In genomic region chr12:118025168-118025567, GRCh38 we compare ENCODE assay signal across 26 cellular contexts. TPM values are rescaled to one million over a fixed set of nuclear protein-coding genes. Genes with fewer than 3 reads are reported as not detected.
DNase-seq lines count a peak whose midpoint lies in the region; ATAC-seq lines count a peak whose summit lies in the region.
"Had no signal": no experiment of that assay in that cellular context is flagged by ENCODE, and none has a peak within 500 bp of the region (broad histone marks: within the 10 kb centered on the region; RNA-seq: fewer than 3 reads in every experiment).

No MANE protein-coding gene starts in this region.

- H3K27ac ChIP-seq in GM23248, result no peak overlapping the region
- H3K27ac ChIP-seq: A549, C4-2B, SJSA1 had no signal

- H3F3A ChIP-seq in GM23248 (ENCODE audit: insufficient read depth), result peaks cover 14% of the 10 kb centered on the region

- H3K4me1 ChIP-seq in GM23248 (ENCODE audit: insufficient read depth), result no peaks in the 10 kb centered on the region
- H3K4me1 ChIP-seq: A549, SJSA1 had no signal

- H3K4me3 ChIP-seq in GM23248, result no peak overlapping the region
- H3K4me3 ChIP-seq: A549, SJSA1 had no signal

- no peaks in the 10 kb centered on the region for H3K79me2 ChIP-seq in GM23248 (ENCODE audit: insufficient read depth)

- 74 to 78% methylated on average over 4 of the region's 4 CpGs for WGBS in GM23248 (ENCODE audit: low coverage in 1 of 2, low lambda C conversion rate in 2 of 2, missing lambda C conversion rate in 2 of 2), 2 experiments

- no peaks in the 10 kb centered on the region for H4K20me1 ChIP-seq in GM23248 (ENCODE audit: insufficient read depth)

- DNase-seq in Ammon's horn (ENCODE audit: low spot score), result peak; percentile 46
- DNase-seq in GM23248, result peak; percentile 22
- DNase-seq in inferior parietal cortex (ENCODE audit: extremely low spot score), result peak; percentile 57
- peak; percentile 25 for DNase-seq in pons (ENCODE audit: low spot score)
- no peak for DNase-seq in C1 segment of cervical spinal cord (lab: John Stamatoyannopoulos, UW)
- DNase-seq: AML-193; CD8-positive, alpha-beta T cell; DMS153; DND-41; H7; KBM-7; MV-4-11; NCI-H1105; NCI-H146; NCI-H1930; NCI-H2107; NCI-H526; NCI-H82; Right ventricle myocardium superior; RPMI8226 had no signal

- no peaks in the 10 kb centered on the region for H3K9me3 ChIP-seq in GM23248 (ENCODE audit: low read depth)
- H3K9me3 ChIP-seq: A549, SJSA1 had no signal

- peaks cover 9% of the 10 kb centered on the region; the same call in 1 of the 2 replicates for H3K36me3 ChIP-seq in GM23248 (ENCODE audit: low read depth)

- H3K27me3 ChIP-seq in GM23248 (replicated peaks; ENCODE audit: insufficient read depth), result no peaks in the 10 kb centered on the region
- H3K27me3 ChIP-seq: SJSA1 had no signal

- H3K9me2 ChIP-seq in GM23248 (ENCODE audit: insufficient read depth), result no peaks in the 10 kb centered on the region

- in situ Hi-C loops in GM23248 (cut with MboI), result loop anchor here (10.0 kb wide), 1 partner anchor 150 kb away; no protein-coding TSS in a partner anchor

- no peak overlapping the region for H3K4me2 ChIP-seq in GM23248 (ENCODE audit: unreplicated experiment)
- H3K4me2 ChIP-seq: A549 had no signal

- no peak overlapping the region for H3K9ac ChIP-seq in GM23248

- ATAC-seq in GM19397 (IDR thresholded peaks at IDR 0.05; ENCODE audit: unreplicated experiment) (no peak), HG02981 (IDR thresholded peaks at IDR 0.05; ENCODE audit: unreplicated experiment) (no peak)
- ATAC-seq: A549; CD8-positive, alpha-beta T cell had no signal

- no peak overlapping the region for H2AFZ ChIP-seq in GM23248

RNA-seq across cellular contexts. Expression of gene RFC5, which starts 8.7 kb away (rescaled TPM):
- 13.0 and 21.4 TPM in 2 replicates for total RNA-seq in GM23248 (2014; rRNA removed; shearing (Covaris generic))
- 15.2 and 17.8 TPM in 2 replicates for polyA plus RNA-seq in GM23248 (2016; fragmentation: Nextera tagmentation; extraction: Ambion mirVana)

RNA-seq across cellular contexts. Expression of gene WSB2, which starts 35.8 kb away (rescaled TPM):
- total RNA-seq in GM23248 (2014; rRNA removed; shearing (Covaris generic)), result 134 and 162 TPM in 2 replicates
- polyA plus RNA-seq in GM23248 (2016; fragmentation: Nextera tagmentation; extraction: Ambion mirVana), result 65.8 and 66.5 TPM in 2 replicates

RNA-seq across cellular contexts. Expression of gene KSR2, which starts 56.4 kb away (rescaled TPM):
- total RNA-seq in GM23248 (2014; rRNA removed; shearing (Covaris generic)), result not detected in 2 replicates
- polyA plus RNA-seq in GM23248 (2016; fragmentation: Nextera tagmentation; extraction: Ambion mirVana), result not detected in 2 replicates
- total RNA-seq: HT1080, Right ventricle myocardium superior had no signal

Comparison
In these comparisons a context has a peak if more than half of its experiments do, and no peak if none do; other contexts are left out.
1. DNase-seq: peak in Ammon's horn (single experiment), GM23248 (single experiment), inferior parietal cortex (single experiment) and pons (single experiment); none in C1 segment of cervical spinal cord (0 of 14).